In the genomic region with DNA sequence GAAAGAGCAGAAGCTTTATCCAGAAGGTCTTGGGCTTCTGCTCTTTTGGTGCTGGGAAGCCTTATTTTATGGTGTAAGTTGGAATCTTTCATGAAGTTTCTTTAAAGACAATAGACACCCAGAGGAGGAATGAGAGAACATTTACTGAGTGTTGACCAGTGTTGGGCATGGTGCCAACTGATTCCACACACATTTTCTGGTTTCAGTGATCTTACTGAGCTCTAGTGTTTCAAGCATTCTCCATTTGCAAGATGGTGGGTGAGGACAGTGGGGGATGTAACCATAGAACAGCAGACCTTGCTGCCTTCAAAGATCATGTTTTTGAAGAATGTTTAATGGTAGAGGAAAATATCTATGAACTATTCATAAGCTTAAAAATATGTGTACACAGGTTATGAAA, we compare ENCODE assay signal across 2 cellular contexts.
TF ChIP-seq lines count a peak whose summit lies in the region.

No MANE protein-coding gene starts in this region.

TF ChIP-seq in K562, 482 proteins besides CTCF, POLR2A, EP300 and RAD21 (continued from another document):
- TF ChIP-seq, protein P1, sequence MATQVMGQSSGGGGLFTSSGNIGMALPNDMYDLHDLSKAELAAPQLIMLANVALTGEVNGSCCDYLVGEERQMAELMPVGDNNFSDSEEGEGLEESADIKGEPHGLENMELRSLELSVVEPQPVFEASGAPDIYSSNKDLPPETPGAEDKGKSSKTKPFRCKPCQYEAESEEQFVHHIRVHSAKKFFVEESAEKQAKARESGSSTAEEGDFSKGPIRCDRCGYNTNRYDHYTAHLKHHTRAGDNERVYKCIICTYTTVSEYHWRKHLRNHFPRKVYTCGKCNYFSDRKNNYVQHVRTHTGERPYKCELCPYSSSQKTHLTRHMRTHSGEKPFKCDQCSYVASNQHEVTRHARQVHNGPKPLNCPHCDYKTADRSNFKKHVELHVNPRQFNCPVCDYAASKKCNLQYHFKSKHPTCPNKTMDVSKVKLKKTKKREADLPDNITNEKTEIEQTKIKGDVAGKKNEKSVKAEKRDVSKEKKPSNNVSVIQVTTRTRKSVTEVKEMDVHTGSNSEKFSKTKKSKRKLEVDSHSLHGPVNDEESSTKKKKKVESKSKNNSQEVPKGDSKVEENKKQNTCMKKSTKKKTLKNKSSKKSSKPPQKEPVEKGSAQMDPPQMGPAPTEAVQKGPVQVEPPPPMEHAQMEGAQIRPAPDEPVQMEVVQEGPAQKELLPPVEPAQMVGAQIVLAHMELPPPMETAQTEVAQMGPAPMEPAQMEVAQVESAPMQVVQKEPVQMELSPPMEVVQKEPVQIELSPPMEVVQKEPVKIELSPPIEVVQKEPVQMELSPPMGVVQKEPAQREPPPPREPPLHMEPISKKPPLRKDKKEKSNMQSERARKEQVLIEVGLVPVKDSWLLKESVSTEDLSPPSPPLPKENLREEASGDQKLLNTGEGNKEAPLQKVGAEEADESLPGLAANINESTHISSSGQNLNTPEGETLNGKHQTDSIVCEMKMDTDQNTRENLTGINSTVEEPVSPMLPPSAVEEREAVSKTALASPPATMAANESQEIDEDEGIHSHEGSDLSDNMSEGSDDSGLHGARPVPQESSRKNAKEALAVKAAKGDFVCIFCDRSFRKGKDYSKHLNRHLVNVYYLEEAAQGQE (CRISPR knock-in tag; IDR thresholded peaks at IDR 0.05; ENCODE audit: low read depth), result no peak
- no peak for TF ChIP-seq HDAC6 (IDR thresholded peaks at IDR 0.05; ENCODE audit: low read depth, low read length)
- TF ChIP-seq NFIC (IDR thresholded peaks at IDR 0.05), result peak; percentile 71
- TF ChIP-seq SREBF2 (CRISPR knock-in tag; IDR thresholded peaks at IDR 0.05), result no peak
- no peak for TF ChIP-seq DACH1 (IDR thresholded peaks at IDR 0.05; ENCODE audit: partially characterized antibody)
- TF ChIP-seq, protein P2, sequence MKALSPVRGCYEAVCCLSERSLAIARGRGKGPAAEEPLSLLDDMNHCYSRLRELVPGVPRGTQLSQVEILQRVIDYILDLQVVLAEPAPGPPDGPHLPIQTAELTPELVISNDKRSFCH (CRISPR knock-in tag; IDR thresholded peaks at IDR 0.05), result no peak
- TF ChIP-seq, protein P2 (tag; IDR thresholded peaks at IDR 0.05), result no peak

TF ChIP-seq in HepG2, 621 proteins besides CTCF, POLR2A, EP300 and RAD21 (continued from another document):
- no peak for TF ChIP-seq MED8 (CRISPR knock-in tag; IDR thresholded peaks at IDR 0.05; ENCODE audit: insufficient replicate concordance)
- TF ChIP-seq, protein P3, sequence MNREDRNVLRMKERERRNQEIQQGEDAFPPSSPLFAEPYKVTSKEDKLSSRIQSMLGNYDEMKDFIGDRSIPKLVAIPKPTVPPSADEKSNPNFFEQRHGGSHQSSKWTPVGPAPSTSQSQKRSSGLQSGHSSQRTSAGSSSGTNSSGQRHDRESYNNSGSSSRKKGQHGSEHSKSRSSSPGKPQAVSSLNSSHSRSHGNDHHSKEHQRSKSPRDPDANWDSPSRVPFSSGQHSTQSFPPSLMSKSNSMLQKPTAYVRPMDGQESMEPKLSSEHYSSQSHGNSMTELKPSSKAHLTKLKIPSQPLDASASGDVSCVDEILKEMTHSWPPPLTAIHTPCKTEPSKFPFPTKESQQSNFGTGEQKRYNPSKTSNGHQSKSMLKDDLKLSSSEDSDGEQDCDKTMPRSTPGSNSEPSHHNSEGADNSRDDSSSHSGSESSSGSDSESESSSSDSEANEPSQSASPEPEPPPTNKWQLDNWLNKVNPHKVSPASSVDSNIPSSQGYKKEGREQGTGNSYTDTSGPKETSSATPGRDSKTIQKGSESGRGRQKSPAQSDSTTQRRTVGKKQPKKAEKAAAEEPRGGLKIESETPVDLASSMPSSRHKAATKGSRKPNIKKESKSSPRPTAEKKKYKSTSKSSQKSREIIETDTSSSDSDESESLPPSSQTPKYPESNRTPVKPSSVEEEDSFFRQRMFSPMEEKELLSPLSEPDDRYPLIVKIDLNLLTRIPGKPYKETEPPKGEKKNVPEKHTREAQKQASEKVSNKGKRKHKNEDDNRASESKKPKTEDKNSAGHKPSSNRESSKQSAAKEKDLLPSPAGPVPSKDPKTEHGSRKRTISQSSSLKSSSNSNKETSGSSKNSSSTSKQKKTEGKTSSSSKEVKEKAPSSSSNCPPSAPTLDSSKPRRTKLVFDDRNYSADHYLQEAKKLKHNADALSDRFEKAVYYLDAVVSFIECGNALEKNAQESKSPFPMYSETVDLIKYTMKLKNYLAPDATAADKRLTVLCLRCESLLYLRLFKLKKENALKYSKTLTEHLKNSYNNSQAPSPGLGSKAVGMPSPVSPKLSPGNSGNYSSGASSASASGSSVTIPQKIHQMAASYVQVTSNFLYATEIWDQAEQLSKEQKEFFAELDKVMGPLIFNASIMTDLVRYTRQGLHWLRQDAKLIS (CRISPR knock-in tag; IDR thresholded peaks at IDR 0.05), result no peak
- no peak for TF ChIP-seq ZNF12 (CRISPR knock-in tag; IDR thresholded peaks at IDR 0.05)
- no peak for TF ChIP-seq ZNF556 (CRISPR knock-in tag; IDR thresholded peaks at IDR 0.05; ENCODE audit: borderline replicate concordance)
- no peak for TF ChIP-seq NR2F6 (IDR thresholded peaks at IDR 0.05)
- no peak for TF ChIP-seq NR2F6 (CRISPR knock-in tag; IDR thresholded peaks at IDR 0.05)
- TF ChIP-seq ZSCAN29 (CRISPR knock-in tag; conservative IDR thresholded peaks at IDR 0.05), result no peak
- TF ChIP-seq ZNF761 (CRISPR knock-in tag; conservative IDR thresholded peaks at IDR 0.05), result no peak
- TF ChIP-seq ZBTB20 (CRISPR knock-in tag; IDR thresholded peaks at IDR 0.05; ENCODE audit: borderline replicate concordance, low read depth), result no peak
- no peak for TF ChIP-seq XRCC5 (optimal IDR thresholded peaks at IDR 0.05; ENCODE audit: low read length)
